1 cellular context compared by ENCODE assay signal in genomic region chr13:48533207-48533499, GRCh38.
TF ChIP-seq lines count a peak whose summit lies in the region.

No MANE protein-coding gene starts in this region.

TF ChIP-seq in HepG2, 621 proteins besides CTCF, POLR2A, EP300 and RAD21 (continued from another document):
- TF ChIP-seq, protein P1, sequence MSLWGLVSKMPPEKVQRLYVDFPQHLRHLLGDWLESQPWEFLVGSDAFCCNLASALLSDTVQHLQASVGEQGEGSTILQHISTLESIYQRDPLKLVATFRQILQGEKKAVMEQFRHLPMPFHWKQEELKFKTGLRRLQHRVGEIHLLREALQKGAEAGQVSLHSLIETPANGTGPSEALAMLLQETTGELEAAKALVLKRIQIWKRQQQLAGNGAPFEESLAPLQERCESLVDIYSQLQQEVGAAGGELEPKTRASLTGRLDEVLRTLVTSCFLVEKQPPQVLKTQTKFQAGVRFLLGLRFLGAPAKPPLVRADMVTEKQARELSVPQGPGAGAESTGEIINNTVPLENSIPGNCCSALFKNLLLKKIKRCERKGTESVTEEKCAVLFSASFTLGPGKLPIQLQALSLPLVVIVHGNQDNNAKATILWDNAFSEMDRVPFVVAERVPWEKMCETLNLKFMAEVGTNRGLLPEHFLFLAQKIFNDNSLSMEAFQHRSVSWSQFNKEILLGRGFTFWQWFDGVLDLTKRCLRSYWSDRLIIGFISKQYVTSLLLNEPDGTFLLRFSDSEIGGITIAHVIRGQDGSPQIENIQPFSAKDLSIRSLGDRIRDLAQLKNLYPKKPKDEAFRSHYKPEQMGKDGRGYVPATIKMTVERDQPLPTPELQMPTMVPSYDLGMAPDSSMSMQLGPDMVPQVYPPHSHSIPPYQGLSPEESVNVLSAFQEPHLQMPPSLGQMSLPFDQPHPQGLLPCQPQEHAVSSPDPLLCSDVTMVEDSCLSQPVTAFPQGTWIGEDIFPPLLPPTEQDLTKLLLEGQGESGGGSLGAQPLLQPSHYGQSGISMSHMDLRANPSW (CRISPR knock-in tag; IDR thresholded peaks at IDR 0.05; ENCODE audit: borderline replicate concordance), result no peak
- TF ChIP-seq PRPF4 (IDR thresholded peaks at IDR 0.05; ENCODE audit: low read depth, low read length, poor library complexity, severe bottlenecking) (no peak), HBP1 (CRISPR knock-in tag; IDR thresholded peaks at IDR 0.05; ENCODE audit: low read depth) (no peak), AFF4 (CRISPR knock-in tag; IDR thresholded peaks at IDR 0.05) (no peak), ZNF234 (CRISPR knock-in tag; conservative IDR thresholded peaks at IDR 0.05) (no peak), PLRG1 (conservative IDR thresholded peaks at IDR 0.05) (no peak), ARNT2 (CRISPR knock-in tag; IDR thresholded peaks at IDR 0.05; ENCODE audit: low read depth) (no peak), HOXA9 (CRISPR knock-in tag; IDR thresholded peaks at IDR 0.05; ENCODE audit: borderline replicate concordance) (no peak), CBX2 (IDR thresholded peaks at IDR 0.05; ENCODE audit: low read depth, low read length) (no peak), CBX2 (CRISPR knock-in tag; IDR thresholded peaks at IDR 0.05; ENCODE audit: low read depth) (no peak), TP53 (CRISPR knock-in tag; conservative IDR thresholded peaks at IDR 0.05) (no peak), ZNF672 (CRISPR knock-in tag; IDR thresholded peaks at IDR 0.05) (no peak), ATF7-NPFF (CRISPR knock-in tag; IDR thresholded peaks at IDR 0.05; ENCODE audit: low read depth) (no peak), GABPA (IDR thresholded peaks at IDR 0.05; ENCODE audit: low read depth, low read length) (no peak), GABPA (CRISPR knock-in tag; IDR thresholded peaks at IDR 0.05; ENCODE audit: low read depth) (0 out of 2 replicates have a peak, but pooled peaks have one; percentile 19), ZNF709 (CRISPR knock-in tag; IDR thresholded peaks at IDR 0.05) (no peak), EEA1 (CRISPR knock-in tag; IDR thresholded peaks at IDR 0.05; ENCODE audit: borderline replicate concordance) (no peak), ZNF83 (CRISPR knock-in tag; IDR thresholded peaks at IDR 0.05; ENCODE audit: borderline replicate concordance) (no peak), KDM2A (CRISPR knock-in tag; IDR thresholded peaks at IDR 0.05; ENCODE audit: borderline replicate concordance, low read depth) (no peak), ZNF629 (CRISPR knock-in tag; conservative IDR thresholded peaks at IDR 0.05) (no peak), TBL1XR1 (IDR thresholded peaks at IDR 0.05; ENCODE audit: borderline replicate concordance, low read length, partially characterized antibody) (no peak), ASH2L (IDR thresholded peaks at IDR 0.05; ENCODE audit: insufficient read length, low read depth, low read length) (peak; percentile 4), ZNF776 (CRISPR knock-in tag; IDR thresholded peaks at IDR 0.05) (no peak), DR1 (CRISPR knock-in tag; IDR thresholded peaks at IDR 0.05) (no peak), RAD51 (IDR thresholded peaks at IDR 0.05; ENCODE audit: borderline replicate concordance) (no peak), ZNF660 (CRISPR knock-in tag; IDR thresholded peaks at IDR 0.05; ENCODE audit: borderline replicate concordance, low read depth) (no peak), ZNF354B (CRISPR knock-in tag; IDR thresholded peaks at IDR 0.05) (no peak), ZNF274 (CRISPR knock-in tag; IDR thresholded peaks at IDR 0.05) (no peak), SP4 (CRISPR knock-in tag; IDR thresholded peaks at IDR 0.05) (0 out of 2 replicates have a peak, but pooled peaks have one; percentile 5)
- TF ChIP-seq, protein P2, sequence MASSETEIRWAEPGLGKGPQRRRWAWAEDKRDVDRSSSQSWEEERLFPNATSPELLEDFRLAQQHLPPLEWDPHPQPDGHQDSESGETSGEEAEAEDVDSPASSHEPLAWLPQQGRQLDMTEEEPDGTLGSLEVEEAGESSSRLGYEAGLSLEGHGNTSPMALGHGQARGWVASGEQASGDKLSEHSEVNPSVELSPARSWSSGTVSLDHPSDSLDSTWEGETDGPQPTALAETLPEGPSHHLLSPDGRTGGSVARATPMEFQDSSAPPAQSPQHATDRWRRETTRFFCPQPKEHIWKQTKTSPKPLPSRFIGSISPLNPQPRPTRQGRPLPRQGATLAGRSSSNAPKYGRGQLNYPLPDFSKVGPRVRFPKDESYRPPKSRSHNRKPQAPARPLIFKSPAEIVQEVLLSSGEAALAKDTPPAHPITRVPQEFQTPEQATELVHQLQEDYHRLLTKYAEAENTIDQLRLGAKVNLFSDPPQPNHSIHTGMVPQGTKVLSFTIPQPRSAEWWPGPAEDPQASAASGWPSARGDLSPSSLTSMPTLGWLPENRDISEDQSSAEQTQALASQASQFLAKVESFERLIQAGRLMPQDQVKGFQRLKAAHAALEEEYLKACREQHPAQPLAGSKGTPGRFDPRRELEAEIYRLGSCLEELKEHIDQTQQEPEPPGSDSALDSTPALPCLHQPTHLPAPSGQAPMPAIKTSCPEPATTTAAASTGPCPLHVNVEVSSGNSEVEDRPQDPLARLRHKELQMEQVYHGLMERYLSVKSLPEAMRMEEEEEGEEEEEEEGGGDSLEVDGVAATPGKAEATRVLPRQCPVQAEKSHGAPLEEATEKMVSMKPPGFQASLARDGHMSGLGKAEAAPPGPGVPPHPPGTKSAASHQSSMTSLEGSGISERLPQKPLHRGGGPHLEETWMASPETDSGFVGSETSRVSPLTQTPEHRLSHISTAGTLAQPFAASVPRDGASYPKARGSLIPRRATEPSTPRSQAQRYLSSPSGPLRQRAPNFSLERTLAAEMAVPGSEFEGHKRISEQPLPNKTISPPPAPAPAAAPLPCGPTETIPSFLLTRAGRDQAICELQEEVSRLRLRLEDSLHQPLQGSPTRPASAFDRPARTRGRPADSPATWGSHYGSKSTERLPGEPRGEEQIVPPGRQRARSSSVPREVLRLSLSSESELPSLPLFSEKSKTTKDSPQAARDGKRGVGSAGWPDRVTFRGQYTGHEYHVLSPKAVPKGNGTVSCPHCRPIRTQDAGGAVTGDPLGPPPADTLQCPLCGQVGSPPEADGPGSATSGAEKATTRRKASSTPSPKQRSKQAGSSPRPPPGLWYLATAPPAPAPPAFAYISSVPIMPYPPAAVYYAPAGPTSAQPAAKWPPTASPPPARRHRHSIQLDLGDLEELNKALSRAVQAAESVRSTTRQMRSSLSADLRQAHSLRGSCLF (CRISPR knock-in tag; IDR thresholded peaks at IDR 0.05; ENCODE audit: borderline replicate concordance), result no peak
- TF ChIP-seq, protein P3, sequence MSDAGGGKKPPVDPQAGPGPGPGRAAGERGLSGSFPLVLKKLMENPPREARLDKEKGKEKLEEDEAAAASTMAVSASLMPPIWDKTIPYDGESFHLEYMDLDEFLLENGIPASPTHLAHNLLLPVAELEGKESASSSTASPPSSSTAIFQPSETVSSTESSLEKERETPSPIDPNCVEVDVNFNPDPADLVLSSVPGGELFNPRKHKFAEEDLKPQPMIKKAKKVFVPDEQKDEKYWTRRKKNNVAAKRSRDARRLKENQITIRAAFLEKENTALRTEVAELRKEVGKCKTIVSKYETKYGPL (CRISPR knock-in tag; IDR thresholded peaks at IDR 0.05), result no peak
